In the genomic region with DNA sequence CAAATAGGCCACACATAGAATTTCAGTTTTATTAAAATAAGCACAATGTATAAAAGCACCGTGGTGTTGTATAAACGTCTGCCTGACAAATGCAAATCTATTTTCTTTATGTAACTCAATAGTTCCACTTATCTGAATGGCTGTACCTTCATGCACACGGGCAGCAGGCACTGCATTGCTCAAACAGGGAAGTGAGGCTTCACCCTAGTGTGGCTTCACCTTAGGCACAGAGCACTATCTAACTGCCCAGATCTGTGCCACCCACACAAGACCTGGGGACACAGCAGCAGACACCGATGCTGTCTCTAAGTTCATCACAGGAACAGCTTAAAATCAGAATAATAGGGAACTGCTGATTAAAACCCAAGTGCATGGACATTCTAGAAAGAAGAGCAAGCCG, we compare ENCODE assay signal across 1 cellular context.
TF ChIP-seq lines count a peak whose summit lies in the region.

No MANE protein-coding gene starts in this region.

TF ChIP-seq in HCT116, 20 proteins besides CTCF, POLR2A, EP300 and RAD21 (continued from another document):
- TF ChIP-seq, protein P1, sequence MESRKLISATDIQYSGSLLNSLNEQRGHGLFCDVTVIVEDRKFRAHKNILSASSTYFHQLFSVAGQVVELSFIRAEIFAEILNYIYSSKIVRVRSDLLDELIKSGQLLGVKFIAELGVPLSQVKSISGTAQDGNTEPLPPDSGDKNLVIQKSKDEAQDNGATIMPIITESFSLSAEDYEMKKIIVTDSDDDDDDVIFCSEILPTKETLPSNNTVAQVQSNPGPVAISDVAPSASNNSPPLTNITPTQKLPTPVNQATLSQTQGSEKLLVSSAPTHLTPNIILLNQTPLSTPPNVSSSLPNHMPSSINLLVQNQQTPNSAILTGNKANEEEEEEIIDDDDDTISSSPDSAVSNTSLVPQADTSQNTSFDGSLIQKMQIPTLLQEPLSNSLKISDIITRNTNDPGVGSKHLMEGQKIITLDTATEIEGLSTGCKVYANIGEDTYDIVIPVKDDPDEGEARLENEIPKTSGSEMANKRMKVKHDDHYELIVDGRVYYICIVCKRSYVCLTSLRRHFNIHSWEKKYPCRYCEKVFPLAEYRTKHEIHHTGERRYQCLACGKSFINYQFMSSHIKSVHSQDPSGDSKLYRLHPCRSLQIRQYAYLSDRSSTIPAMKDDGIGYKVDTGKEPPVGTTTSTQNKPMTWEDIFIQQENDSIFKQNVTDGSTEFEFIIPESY (IDR thresholded peaks at IDR 0.05; ENCODE audit: extremely low read depth, insufficient replicate concordance, low read length) = no peak
- TF ChIP-seq CEBPB (IDR thresholded peaks at IDR 0.05; ENCODE audit: low read depth) (no peak), JUND (IDR thresholded peaks at IDR 0.05) (no peak), EGR1 (IDR thresholded peaks at IDR 0.05; ENCODE audit: low read depth) (no peak), EZH2phosphoT487 (IDR thresholded peaks at IDR 0.05; ENCODE audit: borderline replicate concordance) (no peak), TCF7L2 (IDR thresholded peaks at IDR 0.05; ENCODE audit: borderline replicate concordance, extremely low read depth, insufficient read depth, insufficient read length) (no peak), FOSL1 (IDR thresholded peaks at IDR 0.05; ENCODE audit: low read depth) (no peak), POLR2AphosphoS5 (IDR thresholded peaks at IDR 0.05; ENCODE audit: low read depth, low read length) (no peak), ELF1 (IDR thresholded peaks at IDR 0.05; ENCODE audit: borderline replicate concordance, low read depth) (no peak), CBX3 (IDR thresholded peaks at IDR 0.05; ENCODE audit: low read depth) (no peak), ZNF274 (IDR thresholded peaks at IDR 0.05; ENCODE audit: low read depth, low read length) (no peak), YY1 (IDR thresholded peaks at IDR 0.05; ENCODE audit: extremely low read depth, insufficient replicate concordance, low read depth, low read length) (no peak), SP1 (IDR thresholded peaks at IDR 0.05; ENCODE audit: low read depth) (no peak)
- TF ChIP-seq, protein P2, sequence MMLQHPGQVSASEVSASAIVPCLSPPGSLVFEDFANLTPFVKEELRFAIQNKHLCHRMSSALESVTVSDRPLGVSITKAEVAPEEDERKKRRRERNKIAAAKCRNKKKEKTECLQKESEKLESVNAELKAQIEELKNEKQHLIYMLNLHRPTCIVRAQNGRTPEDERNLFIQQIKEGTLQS (IDR thresholded peaks at IDR 0.05) = no peak
- TF ChIP-seq, protein P3, sequence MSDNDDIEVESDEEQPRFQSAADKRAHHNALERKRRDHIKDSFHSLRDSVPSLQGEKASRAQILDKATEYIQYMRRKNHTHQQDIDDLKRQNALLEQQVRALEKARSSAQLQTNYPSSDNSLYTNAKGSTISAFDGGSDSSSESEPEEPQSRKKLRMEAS (IDR thresholded peaks at IDR 0.05) = no peak
- TF ChIP-seq, protein P4, sequence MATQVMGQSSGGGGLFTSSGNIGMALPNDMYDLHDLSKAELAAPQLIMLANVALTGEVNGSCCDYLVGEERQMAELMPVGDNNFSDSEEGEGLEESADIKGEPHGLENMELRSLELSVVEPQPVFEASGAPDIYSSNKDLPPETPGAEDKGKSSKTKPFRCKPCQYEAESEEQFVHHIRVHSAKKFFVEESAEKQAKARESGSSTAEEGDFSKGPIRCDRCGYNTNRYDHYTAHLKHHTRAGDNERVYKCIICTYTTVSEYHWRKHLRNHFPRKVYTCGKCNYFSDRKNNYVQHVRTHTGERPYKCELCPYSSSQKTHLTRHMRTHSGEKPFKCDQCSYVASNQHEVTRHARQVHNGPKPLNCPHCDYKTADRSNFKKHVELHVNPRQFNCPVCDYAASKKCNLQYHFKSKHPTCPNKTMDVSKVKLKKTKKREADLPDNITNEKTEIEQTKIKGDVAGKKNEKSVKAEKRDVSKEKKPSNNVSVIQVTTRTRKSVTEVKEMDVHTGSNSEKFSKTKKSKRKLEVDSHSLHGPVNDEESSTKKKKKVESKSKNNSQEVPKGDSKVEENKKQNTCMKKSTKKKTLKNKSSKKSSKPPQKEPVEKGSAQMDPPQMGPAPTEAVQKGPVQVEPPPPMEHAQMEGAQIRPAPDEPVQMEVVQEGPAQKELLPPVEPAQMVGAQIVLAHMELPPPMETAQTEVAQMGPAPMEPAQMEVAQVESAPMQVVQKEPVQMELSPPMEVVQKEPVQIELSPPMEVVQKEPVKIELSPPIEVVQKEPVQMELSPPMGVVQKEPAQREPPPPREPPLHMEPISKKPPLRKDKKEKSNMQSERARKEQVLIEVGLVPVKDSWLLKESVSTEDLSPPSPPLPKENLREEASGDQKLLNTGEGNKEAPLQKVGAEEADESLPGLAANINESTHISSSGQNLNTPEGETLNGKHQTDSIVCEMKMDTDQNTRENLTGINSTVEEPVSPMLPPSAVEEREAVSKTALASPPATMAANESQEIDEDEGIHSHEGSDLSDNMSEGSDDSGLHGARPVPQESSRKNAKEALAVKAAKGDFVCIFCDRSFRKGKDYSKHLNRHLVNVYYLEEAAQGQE (IDR thresholded peaks at IDR 0.05; ENCODE audit: low read depth) = no peak
